In genomic region chr16:648786-649589, GRCh38 we compare ENCODE assay signal across 8 cellular contexts. TPM values are rescaled to one million over a fixed set of nuclear protein-coding genes. Genes with fewer than 3 reads are reported as not detected.
DNase-seq lines count a peak whose midpoint lies in the region; ATAC-seq and TF ChIP-seq lines count a peak whose summit lies in the region.

Gene WDR90, plus strand, starts transcription at chr16:649365. Its CDS starts 52 bp downstream, at chr16:649417.

- peak within 1 kb of the TSS; percentile 89 to 94 for H3K27ac ChIP-seq in breast epithelium
- H3K27ac ChIP-seq in skin epidermis = peak within 1 kb of the TSS; percentile 60 to 96 (median 90)

- in situ Hi-C loops in ACHN (cut with HindIII; ENCODE audit: low pct_ligation_motif_present, low pct_unique_long_range_greater_than_20kb, low sequenced_read_pairs) = no loop called here
- in situ Hi-C loops in GM18951 (cut with MboI; ENCODE audit: low sequenced_read_pairs, unreplicated experiment) = no loop called here

- H3K4me3 ChIP-seq in WI38 (ENCODE audit: low read depth, low read length) = peak within 1 kb of the TSS; percentile 65
- H3K4me3 ChIP-seq in breast epithelium = peak within 1 kb of the TSS; percentile 68 to 85 (median 80)
- peak within 1 kb of the TSS; percentile 53 to 86 (median 68) for H3K4me3 ChIP-seq in skin epidermis

- H3K27me3 ChIP-seq in breast epithelium = no peaks in the 10 kb centered on the region

- TF ChIP-seq CTCF in WI38 (IDR thresholded peaks at IDR 0.05; ENCODE audit: low read depth, low read length) (no peak), breast epithelium (IDR thresholded peaks at IDR 0.05) (no peak)

- DNase-seq in ACHN (peak; percentile 95), NCI-H2227 (lab: John Stamatoyannopoulos, UW; ENCODE audit: unreplicated experiment) (peak; percentile 96), breast epithelium (ENCODE audit: low spot score in 2 of 2) (peak; percentile 85 to 91), iPS-NIHi7 (ENCODE audit: extremely low spot score) (peak; percentile 97)

- no peaks in the 10 kb centered on the region for H3K9me3 ChIP-seq in breast epithelium

- peak; percentile 49 for TF ChIP-seq POLR2A in GM18951 (IDR thresholded peaks at IDR 0.05; ENCODE audit: extremely low read depth, insufficient read depth, insufficient read length)
- TF ChIP-seq POLR2A in breast epithelium (IDR thresholded peaks at IDR 0.05) = peak; percentile 34

- intact Hi-C loops in breast epithelium (cut with DNase I; ENCODE audit: low total_unique reads) = no loop called here

- H3K4me1 ChIP-seq in breast epithelium = peaks cover 12 to 32% of the 10 kb centered on the region in 2 donors

- ATAC-seq in HG03159 (IDR thresholded peaks at IDR 0.05; ENCODE audit: unreplicated experiment) = peak; percentile 82

- no peaks in the 10 kb centered on the region for H3K36me3 ChIP-seq in breast epithelium

RNA-seq across cellular contexts. Expression of gene WDR90, which starts in this region (rescaled TPM):
- 10 to 100 TPM in 2 of 3 donors, 1 to 10 TPM in 1; 9.6 to 26.9 (median 22.7) TPM for total RNA-seq in breast epithelium

Comparison
In these comparisons a context has a peak if more than half of its experiments do, and no peak if none do; other contexts are left out.
1. Peak in every context shown above with its lines: DNase-seq, ATAC-seq, H3K4me3 ChIP-seq and H3K27ac ChIP-seq.